ENCODE assay signal across 1 cellular context in genomic region chr3:41987627-41988026, GRCh38.
TF ChIP-seq lines count a peak whose summit lies in the region.

No MANE protein-coding gene starts in this region.

TF ChIP-seq in HepG2, 621 proteins besides CTCF, POLR2A, EP300 and RAD21 (continued from another document):
- no peak for TF ChIP-seq KDM1A (CRISPR knock-in tag; IDR thresholded peaks at IDR 0.05)
- no peak for TF ChIP-seq BRD4 (CRISPR knock-in tag; IDR thresholded peaks at IDR 0.05)
- no peak for TF ChIP-seq ZMYM2 (CRISPR knock-in tag; IDR thresholded peaks at IDR 0.05)
- no peak for TF ChIP-seq ZNF530 (CRISPR knock-in tag; IDR thresholded peaks at IDR 0.05; ENCODE audit: low read depth)
- TF ChIP-seq MZF1 (CRISPR knock-in tag; IDR thresholded peaks at IDR 0.05; ENCODE audit: borderline replicate concordance): no peak
- TF ChIP-seq BORCS8-MEF2B (CRISPR knock-in tag; IDR thresholded peaks at IDR 0.05): no peak
- TF ChIP-seq HOXA9 (CRISPR knock-in tag; IDR thresholded peaks at IDR 0.05; ENCODE audit: borderline replicate concordance): no peak
- TF ChIP-seq MAF1 (CRISPR knock-in tag; IDR thresholded peaks at IDR 0.05; ENCODE audit: borderline replicate concordance): no peak
- no peak for TF ChIP-seq HDAC2 (CRISPR knock-in tag; IDR thresholded peaks at IDR 0.05)
- no peak for TF ChIP-seq PATZ1 (CRISPR knock-in tag; IDR thresholded peaks at IDR 0.05)
TF ChIP-seq in HepG2: peak in this region for 0.
